Comparison of ENCODE assay signal across 1 cellular context in genomic region chr22:21652010-21652546, GRCh38.
A peak's percentile ranks its signal among the peaks of the same experiment; 100 is the strongest.
TF ChIP-seq lines count a peak whose summit lies in the region.

No MANE protein-coding gene starts in this region.

TF ChIP-seq in HepG2, 621 proteins besides CTCF, POLR2A, EP300 and RAD21 (continues in another document):
- TF ChIP-seq RNF2 (conservative IDR thresholded peaks at IDR 0.05; ENCODE audit: low read depth) (no peak), TGIF2 (CRISPR knock-in tag; IDR thresholded peaks at IDR 0.05) (peak; percentile 68; the same call in 1 of the 2 replicates), SALL1 (CRISPR knock-in tag; IDR thresholded peaks at IDR 0.05) (0 out of 2 replicates have a peak, but pooled peaks have one; percentile 24), ZNF3 (CRISPR knock-in tag; IDR thresholded peaks at IDR 0.05) (no peak), POLR2AphosphoS5 (IDR thresholded peaks at IDR 0.05; ENCODE audit: low read depth, low read length) (peak; percentile 43; the same call in 1 of the 2 replicates), ELF1 (CRISPR knock-in tag; IDR thresholded peaks at IDR 0.05) (peak; percentile 31; the same call in 1 of the 2 replicates), ZNF138 (CRISPR knock-in tag; IDR thresholded peaks at IDR 0.05; ENCODE audit: low read depth) (no peak), EZH2 (conservative IDR thresholded peaks at IDR 0.05; ENCODE audit: low read depth, low read length) (no peak), SOX6 (IDR thresholded peaks at IDR 0.05) (no peak), SOX6 (CRISPR knock-in tag; IDR thresholded peaks at IDR 0.05) (peak; percentile 3; the same call in 1 of the 2 replicates), SMYD3 (CRISPR knock-in tag; IDR thresholded peaks at IDR 0.05) (0 out of 2 replicates have a peak, but pooled peaks have one; percentile 47), DNMT1 (CRISPR knock-in tag; IDR thresholded peaks at IDR 0.05) (0 out of 2 replicates have a peak, but pooled peaks have one; percentile 74), HOXA5 (CRISPR knock-in tag; IDR thresholded peaks at IDR 0.05) (peak; percentile 62; the same call in 1 of the 2 replicates), SIN3A (IDR thresholded peaks at IDR 0.05; ENCODE audit: borderline replicate concordance, low read depth, low read length) (0 out of 2 replicates have a peak, but pooled peaks have one; percentile 36), PHF21A (CRISPR knock-in tag; IDR thresholded peaks at IDR 0.05) (peak; percentile 51; the same call in 1 of the 2 replicates), GABPB1 (CRISPR knock-in tag; IDR thresholded peaks at IDR 0.05) (peak; percentile 62; the same call in 1 of the 2 replicates), NR2C2 (CRISPR knock-in tag; IDR thresholded peaks at IDR 0.05; ENCODE audit: borderline replicate concordance) (peak; percentile 34; the same call in 1 of the 2 replicates), ZNF883 (CRISPR knock-in tag; IDR thresholded peaks at IDR 0.05; ENCODE audit: not compliant biosample characterization) (peak; percentile 46), YY1 (IDR thresholded peaks at IDR 0.05; ENCODE audit: insufficient read depth, insufficient replicate concordance, low read depth, low read length) (peak; percentile 87), RBFOX2 (IDR thresholded peaks at IDR 0.05; ENCODE audit: low read depth, low read length) (peak; percentile 77), GATAD2A (CRISPR knock-in tag; IDR thresholded peaks at IDR 0.05) (no peak), ZNF777 (CRISPR knock-in tag; IDR thresholded peaks at IDR 0.05) (peak; percentile 78), ASH2L (IDR thresholded peaks at IDR 0.05; ENCODE audit: insufficient read length, low read depth, low read length) (peak; percentile 49), CCDC6 (CRISPR knock-in tag; IDR thresholded peaks at IDR 0.05) (0 out of 2 replicates have a peak, but pooled peaks have one; percentile 30), ZNF24 (IDR thresholded peaks at IDR 0.05) (no peak), REL (CRISPR knock-in tag; conservative IDR thresholded peaks at IDR 0.05) (0 out of 2 replicates have a peak, but pooled peaks have one; percentile 58), PRPF4 (IDR thresholded peaks at IDR 0.05; ENCODE audit: low read depth, low read length, poor library complexity, severe bottlenecking) (no peak), ZNF343 (CRISPR knock-in tag; IDR thresholded peaks at IDR 0.05) (no peak), RBM22 (optimal IDR thresholded peaks at IDR 0.05; ENCODE audit: low read length) (no peak), PHF8 (CRISPR knock-in tag; IDR thresholded peaks at IDR 0.05) (peak; percentile 74), CHD4 (IDR thresholded peaks at IDR 0.05; ENCODE audit: borderline replicate concordance, low read length) (no peak), YEATS4 (CRISPR knock-in tag; IDR thresholded peaks at IDR 0.05; ENCODE audit: borderline replicate concordance) (peak; percentile 64; the same call in 1 of the 2 replicates), THAP11 (CRISPR knock-in tag; IDR thresholded peaks at IDR 0.05) (0 out of 2 replicates have a peak, but pooled peaks have one; percentile 42), RXRB (CRISPR knock-in tag; IDR thresholded peaks at IDR 0.05; ENCODE audit: borderline replicate concordance) (peak; percentile 44; the same call in 1 of the 2 replicates), ZNF274 (CRISPR knock-in tag; IDR thresholded peaks at IDR 0.05) (peak; percentile 60; the same call in 1 of the 2 replicates), SKI (IDR thresholded peaks at IDR 0.05; ENCODE audit: partially characterized antibody) (peak; percentile 7), SMAD1 (CRISPR knock-in tag; IDR thresholded peaks at IDR 0.05; ENCODE audit: borderline replicate concordance, low read depth) (no peak), CHD2 (IDR thresholded peaks at IDR 0.05; ENCODE audit: low read depth, low read length) (0 out of 2 replicates have a peak, but pooled peaks have one; percentile 7), MAZ (IDR thresholded peaks at IDR 0.05; ENCODE audit: borderline replicate concordance, low read depth, low read length) (peak; percentile 58; the same call in 1 of the 2 replicates), MAZ (CRISPR knock-in tag; IDR thresholded peaks at IDR 0.05; ENCODE audit: low read depth) (no peak; the same call in 1 of the 2 replicates), CEBPB (IDR thresholded peaks at IDR 0.05; ENCODE audit: borderline replicate concordance, low read depth, low read length) (peak; percentile 9; the same call in 1 of the 2 replicates), ZNF766 (CRISPR knock-in tag; IDR thresholded peaks at IDR 0.05; ENCODE audit: borderline replicate concordance) (no peak), MYC (CRISPR knock-in tag; IDR thresholded peaks at IDR 0.05; ENCODE audit: borderline replicate concordance) (peak; percentile 86), HDAC1 (CRISPR knock-in tag; IDR thresholded peaks at IDR 0.05) (peak; percentile 80), SATB2 (CRISPR knock-in tag; IDR thresholded peaks at IDR 0.05) (0 out of 2 replicates have a peak, but pooled peaks have one; percentile 35)
- TF ChIP-seq, protein P1, sequence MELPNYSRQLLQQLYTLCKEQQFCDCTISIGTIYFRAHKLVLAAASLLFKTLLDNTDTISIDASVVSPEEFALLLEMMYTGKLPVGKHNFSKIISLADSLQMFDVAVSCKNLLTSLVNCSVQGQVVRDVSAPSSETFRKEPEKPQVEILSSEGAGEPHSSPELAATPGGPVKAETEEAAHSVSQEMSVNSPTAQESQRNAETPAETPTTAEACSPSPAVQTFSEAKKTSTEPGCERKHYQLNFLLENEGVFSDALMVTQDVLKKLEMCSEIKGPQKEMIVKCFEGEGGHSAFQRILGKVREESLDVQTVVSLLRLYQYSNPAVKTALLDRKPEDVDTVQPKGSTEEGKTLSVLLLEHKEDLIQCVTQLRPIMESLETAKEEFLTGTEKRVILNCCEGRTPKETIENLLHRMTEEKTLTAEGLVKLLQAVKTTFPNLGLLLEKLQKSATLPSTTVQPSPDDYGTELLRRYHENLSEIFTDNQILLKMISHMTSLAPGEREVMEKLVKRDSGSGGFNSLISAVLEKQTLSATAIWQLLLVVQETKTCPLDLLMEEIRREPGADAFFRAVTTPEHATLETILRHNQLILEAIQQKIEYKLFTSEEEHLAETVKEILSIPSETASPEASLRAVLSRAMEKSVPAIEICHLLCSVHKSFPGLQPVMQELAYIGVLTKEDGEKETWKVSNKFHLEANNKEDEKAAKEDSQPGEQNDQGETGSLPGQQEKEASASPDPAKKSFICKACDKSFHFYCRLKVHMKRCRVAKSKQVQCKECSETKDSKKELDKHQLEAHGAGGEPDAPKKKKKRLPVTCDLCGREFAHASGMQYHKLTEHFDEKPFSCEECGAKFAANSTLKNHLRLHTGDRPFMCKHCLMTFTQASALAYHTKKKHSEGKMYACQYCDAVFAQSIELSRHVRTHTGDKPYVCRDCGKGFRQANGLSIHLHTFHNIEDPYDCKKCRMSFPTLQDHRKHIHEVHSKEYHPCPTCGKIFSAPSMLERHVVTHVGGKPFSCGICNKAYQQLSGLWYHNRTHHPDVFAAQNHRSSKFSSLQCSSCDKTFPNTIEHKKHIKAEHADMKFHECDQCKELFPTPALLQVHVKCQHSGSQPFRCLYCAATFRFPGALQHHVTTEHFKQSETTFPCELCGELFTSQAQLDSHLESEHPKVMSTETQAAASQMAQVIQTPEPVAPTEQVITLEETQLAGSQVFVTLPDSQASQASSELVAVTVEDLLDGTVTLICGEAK (IDR thresholded peaks at IDR 0.05): no peak
- TF ChIP-seq, protein P1 (CRISPR knock-in tag; IDR thresholded peaks at IDR 0.05): peak; percentile 79
- TF ChIP-seq, protein P2, sequence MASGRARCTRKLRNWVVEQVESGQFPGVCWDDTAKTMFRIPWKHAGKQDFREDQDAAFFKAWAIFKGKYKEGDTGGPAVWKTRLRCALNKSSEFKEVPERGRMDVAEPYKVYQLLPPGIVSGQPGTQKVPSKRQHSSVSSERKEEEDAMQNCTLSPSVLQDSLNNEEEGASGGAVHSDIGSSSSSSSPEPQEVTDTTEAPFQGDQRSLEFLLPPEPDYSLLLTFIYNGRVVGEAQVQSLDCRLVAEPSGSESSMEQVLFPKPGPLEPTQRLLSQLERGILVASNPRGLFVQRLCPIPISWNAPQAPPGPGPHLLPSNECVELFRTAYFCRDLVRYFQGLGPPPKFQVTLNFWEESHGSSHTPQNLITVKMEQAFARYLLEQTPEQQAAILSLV (CRISPR knock-in tag; IDR thresholded peaks at IDR 0.05; ENCODE audit: borderline replicate concordance): 0 out of 2 replicates have a peak, but pooled peaks have one; percentile 74
- TF ChIP-seq, protein P3, sequence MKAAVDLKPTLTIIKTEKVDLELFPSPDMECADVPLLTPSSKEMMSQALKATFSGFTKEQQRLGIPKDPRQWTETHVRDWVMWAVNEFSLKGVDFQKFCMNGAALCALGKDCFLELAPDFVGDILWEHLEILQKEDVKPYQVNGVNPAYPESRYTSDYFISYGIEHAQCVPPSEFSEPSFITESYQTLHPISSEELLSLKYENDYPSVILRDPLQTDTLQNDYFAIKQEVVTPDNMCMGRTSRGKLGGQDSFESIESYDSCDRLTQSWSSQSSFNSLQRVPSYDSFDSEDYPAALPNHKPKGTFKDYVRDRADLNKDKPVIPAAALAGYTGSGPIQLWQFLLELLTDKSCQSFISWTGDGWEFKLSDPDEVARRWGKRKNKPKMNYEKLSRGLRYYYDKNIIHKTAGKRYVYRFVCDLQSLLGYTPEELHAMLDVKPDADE (CRISPR knock-in tag; IDR thresholded peaks at IDR 0.05): no peak
- TF ChIP-seq, protein P4, sequence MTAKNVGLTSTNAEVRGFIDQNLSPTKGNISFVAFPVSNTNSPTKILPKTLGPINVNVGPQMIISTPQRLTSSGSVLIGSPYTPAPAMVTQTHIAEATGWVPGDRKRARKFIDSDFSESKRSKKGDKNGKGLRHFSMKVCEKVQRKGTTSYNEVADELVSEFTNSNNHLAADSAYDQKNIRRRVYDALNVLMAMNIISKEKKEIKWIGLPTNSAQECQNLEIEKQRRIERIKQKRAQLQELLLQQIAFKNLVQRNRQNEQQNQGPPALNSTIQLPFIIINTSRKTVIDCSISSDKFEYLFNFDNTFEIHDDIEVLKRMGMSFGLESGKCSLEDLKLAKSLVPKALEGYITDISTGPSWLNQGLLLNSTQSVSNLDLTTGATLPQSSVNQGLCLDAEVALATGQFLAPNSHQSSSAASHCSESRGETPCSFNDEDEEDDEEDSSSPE (CRISPR knock-in tag; IDR thresholded peaks at IDR 0.05): peak; percentile 93
- TF ChIP-seq, protein P5, sequence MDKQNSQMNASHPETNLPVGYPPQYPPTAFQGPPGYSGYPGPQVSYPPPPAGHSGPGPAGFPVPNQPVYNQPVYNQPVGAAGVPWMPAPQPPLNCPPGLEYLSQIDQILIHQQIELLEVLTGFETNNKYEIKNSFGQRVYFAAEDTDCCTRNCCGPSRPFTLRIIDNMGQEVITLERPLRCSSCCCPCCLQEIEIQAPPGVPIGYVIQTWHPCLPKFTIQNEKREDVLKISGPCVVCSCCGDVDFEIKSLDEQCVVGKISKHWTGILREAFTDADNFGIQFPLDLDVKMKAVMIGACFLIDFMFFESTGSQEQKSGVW (CRISPR knock-in tag; IDR thresholded peaks at IDR 0.05; ENCODE audit: borderline replicate concordance): no peak
- TF ChIP-seq, protein P6, sequence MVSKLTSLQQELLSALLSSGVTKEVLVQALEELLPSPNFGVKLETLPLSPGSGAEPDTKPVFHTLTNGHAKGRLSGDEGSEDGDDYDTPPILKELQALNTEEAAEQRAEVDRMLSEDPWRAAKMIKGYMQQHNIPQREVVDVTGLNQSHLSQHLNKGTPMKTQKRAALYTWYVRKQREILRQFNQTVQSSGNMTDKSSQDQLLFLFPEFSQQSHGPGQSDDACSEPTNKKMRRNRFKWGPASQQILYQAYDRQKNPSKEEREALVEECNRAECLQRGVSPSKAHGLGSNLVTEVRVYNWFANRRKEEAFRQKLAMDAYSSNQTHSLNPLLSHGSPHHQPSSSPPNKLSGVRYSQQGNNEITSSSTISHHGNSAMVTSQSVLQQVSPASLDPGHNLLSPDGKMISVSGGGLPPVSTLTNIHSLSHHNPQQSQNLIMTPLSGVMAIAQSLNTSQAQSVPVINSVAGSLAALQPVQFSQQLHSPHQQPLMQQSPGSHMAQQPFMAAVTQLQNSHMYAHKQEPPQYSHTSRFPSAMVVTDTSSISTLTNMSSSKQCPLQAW (CRISPR knock-in tag; IDR thresholded peaks at IDR 0.05): peak; percentile 46; the same call in 1 of the 2 replicates
